1 cellular context compared by ENCODE assay signal in the genomic region with DNA sequence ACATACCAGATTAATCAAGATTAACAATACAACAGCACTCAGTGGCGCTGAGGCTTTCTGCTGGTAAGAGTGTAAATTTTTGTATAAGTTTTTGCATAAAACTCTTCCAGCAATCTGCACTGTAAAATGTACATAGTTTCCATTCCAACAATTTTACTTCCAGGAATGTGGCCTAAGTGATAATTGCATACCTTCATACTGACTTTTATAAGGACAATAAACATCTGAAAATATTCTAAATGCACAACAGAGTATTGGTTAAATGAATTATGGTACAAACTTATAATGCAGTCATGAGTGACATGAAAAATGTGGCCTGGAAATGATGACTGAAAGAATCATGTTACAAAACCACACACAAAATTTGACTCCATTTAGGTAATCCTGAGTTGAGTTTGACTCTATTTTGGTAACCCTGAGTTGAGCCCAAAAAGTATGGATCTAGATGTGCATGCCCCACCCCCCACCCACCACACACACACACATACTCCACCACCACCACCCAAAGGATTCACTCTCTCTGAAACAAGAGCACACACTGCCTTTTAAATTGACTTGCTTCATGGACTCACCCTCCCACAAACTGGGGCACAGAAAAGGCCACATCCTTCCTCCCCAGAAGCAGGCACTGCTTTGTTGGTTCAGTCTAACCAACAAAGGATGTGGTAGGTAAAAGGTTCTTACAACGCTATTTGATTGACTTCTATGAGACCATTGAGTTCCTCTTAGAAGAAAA.
TF ChIP-seq lines count a peak whose summit lies in the region.

No MANE protein-coding gene starts in this region.

TF ChIP-seq in GM12878, 131 proteins besides CTCF, POLR2A, EP300 and RAD21 (continued from another document):
- TF ChIP-seq, protein P1, sequence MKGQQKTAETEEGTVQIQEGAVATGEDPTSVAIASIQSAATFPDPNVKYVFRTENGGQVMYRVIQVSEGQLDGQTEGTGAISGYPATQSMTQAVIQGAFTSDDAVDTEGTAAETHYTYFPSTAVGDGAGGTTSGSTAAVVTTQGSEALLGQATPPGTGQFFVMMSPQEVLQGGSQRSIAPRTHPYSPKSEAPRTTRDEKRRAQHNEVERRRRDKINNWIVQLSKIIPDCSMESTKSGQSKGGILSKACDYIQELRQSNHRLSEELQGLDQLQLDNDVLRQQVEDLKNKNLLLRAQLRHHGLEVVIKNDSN (IDR thresholded peaks at IDR 0.05; ENCODE audit: borderline replicate concordance, extremely low read length, insufficient read depth, low read depth, low read length), result no peak
- peak; percentile 90 for TF ChIP-seq TCF3 (IDR thresholded peaks at IDR 0.05; ENCODE audit: borderline replicate concordance, insufficient read depth, low read depth, low read length)
- TF ChIP-seq PBX3 (IDR thresholded peaks at IDR 0.05; ENCODE audit: insufficient replicate concordance, low read depth, low read length), result peak; percentile 49
- TF ChIP-seq, protein P2, sequence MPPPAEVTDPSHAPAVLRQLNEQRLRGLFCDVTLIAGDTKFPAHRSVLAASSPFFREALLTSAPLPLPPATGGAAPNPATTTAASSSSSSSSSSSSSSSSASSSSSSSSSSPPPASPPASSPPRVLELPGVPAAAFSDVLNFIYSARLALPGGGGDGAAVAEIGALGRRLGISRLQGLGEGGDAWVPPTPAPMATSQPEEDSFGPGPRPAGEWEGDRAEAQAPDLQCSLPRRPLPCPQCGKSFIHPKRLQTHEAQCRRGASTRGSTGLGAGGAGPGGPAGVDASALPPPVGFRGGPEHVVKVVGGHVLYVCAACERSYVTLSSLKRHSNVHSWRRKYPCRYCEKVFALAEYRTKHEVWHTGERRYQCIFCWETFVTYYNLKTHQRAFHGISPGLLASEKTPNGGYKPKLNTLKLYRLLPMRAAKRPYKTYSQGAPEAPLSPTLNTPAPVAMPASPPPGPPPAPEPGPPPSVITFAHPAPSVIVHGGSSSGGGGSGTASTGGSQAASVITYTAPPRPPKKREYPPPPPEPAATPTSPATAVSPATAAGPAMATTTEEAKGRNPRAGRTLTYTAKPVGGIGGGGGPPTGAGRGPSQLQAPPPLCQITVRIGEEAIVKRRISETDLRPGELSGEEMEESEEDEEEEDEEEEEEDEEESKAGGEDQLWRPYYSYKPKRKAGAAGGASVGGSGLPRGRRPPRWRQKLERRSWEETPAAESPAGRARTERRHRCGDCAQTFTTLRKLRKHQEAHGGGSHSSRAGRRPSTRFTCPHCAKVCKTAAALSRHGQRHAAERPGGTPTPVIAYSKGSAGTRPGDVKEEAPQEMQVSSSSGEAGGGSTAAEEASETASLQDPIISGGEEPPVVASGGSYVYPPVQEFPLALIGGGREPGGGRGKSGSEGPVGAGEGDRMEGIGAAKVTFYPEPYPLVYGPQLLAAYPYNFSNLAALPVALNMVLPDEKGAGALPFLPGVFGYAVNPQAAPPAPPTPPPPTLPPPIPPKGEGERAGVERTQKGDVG (CRISPR knock-in tag; IDR thresholded peaks at IDR 0.05), result no peak
- peak; percentile 74 for TF ChIP-seq SP1 (IDR thresholded peaks at IDR 0.05; ENCODE audit: low read depth, low read length)
